Comparison of ENCODE assay signal across 2 cellular contexts in genomic region chr2:149075868-149076267, GRCh38.
TF ChIP-seq lines count a peak whose summit lies in the region.

No MANE protein-coding gene starts in this region.

TF ChIP-seq in HepG2, 621 proteins besides CTCF, POLR2A, EP300 and RAD21:
- TF ChIP-seq ZNF713 (CRISPR knock-in tag; IDR thresholded peaks at IDR 0.05), result no peak
- TF ChIP-seq, protein P1, sequence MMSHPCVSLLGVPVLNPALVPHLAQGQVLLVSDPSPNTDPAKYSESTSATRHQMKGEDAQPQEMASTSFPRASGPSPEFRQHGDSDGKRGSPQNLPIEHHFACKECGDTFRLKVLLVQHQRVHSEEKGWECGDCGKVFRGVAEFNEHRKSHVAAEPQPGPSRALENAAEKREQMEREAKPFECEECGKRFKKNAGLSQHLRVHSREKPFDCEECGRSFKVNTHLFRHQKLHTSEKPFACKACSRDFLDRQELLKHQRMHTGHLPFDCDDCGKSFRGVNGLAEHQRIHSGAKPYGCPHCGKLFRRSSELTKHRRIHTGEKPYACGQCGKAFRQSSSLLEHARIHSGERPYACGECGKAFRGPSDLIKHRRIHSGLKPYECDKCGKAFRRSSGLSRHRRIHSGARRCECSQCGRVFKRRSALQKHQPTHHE (CRISPR knock-in tag; IDR thresholded peaks at IDR 0.05; ENCODE audit: borderline replicate concordance), result no peak
TF ChIP-seq in HepG2: peak in this region for 0.

TF ChIP-seq in endothelial cell of umbilical vein, 7 proteins besides CTCF, POLR2A, EP300 and RAD21:
- TF ChIP-seq MYC (IDR thresholded peaks at IDR 0.05; ENCODE audit: low read depth, low read length), result no peak
